Comparison of ENCODE assay signal across 1 cellular context in genomic region chr6:33744001-33744848, GRCh38.
TF ChIP-seq lines count a peak whose summit lies in the region.

No MANE protein-coding gene starts in this region.

TF ChIP-seq in HepG2, 621 proteins besides CTCF, POLR2A, EP300 and RAD21 (continued from another document and continues in another):
- TF ChIP-seq, protein P1, sequence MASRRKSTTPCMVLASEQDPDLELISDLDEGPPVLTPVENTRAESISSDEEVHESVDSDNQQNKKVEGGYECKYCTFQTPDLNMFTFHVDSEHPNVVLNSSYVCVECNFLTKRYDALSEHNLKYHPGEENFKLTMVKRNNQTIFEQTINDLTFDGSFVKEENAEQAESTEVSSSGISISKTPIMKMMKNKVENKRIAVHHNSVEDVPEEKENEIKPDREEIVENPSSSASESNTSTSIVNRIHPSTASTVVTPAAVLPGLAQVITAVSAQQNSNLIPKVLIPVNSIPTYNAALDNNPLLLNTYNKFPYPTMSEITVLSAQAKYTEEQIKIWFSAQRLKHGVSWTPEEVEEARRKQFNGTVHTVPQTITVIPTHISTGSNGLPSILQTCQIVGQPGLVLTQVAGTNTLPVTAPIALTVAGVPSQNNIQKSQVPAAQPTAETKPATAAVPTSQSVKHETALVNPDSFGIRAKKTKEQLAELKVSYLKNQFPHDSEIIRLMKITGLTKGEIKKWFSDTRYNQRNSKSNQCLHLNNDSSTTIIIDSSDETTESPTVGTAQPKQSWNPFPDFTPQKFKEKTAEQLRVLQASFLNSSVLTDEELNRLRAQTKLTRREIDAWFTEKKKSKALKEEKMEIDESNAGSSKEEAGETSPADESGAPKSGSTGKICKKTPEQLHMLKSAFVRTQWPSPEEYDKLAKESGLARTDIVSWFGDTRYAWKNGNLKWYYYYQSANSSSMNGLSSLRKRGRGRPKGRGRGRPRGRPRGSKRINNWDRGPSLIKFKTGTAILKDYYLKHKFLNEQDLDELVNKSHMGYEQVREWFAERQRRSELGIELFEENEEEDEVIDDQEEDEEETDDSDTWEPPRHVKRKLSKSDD (CRISPR knock-in tag; IDR thresholded peaks at IDR 0.05; ENCODE audit: low read depth) = no peak; the same call in 1 of the 2 replicates
- no peak for TF ChIP-seq CENPT (CRISPR knock-in tag; IDR thresholded peaks at IDR 0.05; ENCODE audit: low read depth)
- no peak for TF ChIP-seq ZNF609 (CRISPR knock-in tag; IDR thresholded peaks at IDR 0.05; ENCODE audit: borderline replicate concordance)
- no peak for TF ChIP-seq LCORL (IDR thresholded peaks at IDR 0.05)
- no peak for TF ChIP-seq LCORL (CRISPR knock-in tag; IDR thresholded peaks at IDR 0.05)
- TF ChIP-seq, protein P2, sequence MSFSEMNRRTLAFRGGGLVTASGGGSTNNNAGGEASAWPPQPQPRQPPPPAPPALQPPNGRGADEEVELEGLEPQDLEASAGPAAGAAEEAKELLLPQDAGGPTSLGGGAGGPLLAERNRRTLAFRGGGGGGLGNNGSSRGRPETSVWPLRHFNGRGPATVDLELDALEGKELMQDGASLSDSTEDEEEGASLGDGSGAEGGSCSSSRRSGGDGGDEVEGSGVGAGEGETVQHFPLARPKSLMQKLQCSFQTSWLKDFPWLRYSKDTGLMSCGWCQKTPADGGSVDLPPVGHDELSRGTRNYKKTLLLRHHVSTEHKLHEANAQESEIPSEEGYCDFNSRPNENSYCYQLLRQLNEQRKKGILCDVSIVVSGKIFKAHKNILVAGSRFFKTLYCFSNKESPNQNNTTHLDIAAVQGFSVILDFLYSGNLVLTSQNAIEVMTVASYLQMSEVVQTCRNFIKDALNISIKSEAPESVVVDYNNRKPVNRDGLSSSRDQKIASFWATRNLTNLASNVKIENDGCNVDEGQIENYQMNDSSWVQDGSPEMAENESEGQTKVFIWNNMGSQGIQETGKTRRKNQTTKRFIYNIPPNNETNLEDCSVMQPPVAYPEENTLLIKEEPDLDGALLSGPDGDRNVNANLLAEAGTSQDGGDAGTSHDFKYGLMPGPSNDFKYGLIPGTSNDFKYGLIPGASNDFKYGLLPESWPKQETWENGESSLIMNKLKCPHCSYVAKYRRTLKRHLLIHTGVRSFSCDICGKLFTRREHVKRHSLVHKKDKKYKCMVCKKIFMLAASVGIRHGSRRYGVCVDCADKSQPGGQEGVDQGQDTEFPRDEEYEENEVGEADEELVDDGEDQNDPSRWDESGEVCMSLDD (CRISPR knock-in tag; IDR thresholded peaks at IDR 0.05; ENCODE audit: borderline replicate concordance) = no peak
- TF ChIP-seq FIP1L1 (IDR thresholded peaks at IDR 0.05; ENCODE audit: borderline replicate concordance, insufficient read depth, low read depth, low read length) = no peak
- TF ChIP-seq SP1 (IDR thresholded peaks at IDR 0.05) = no peak
- no peak for TF ChIP-seq SP1 (CRISPR knock-in tag; IDR thresholded peaks at IDR 0.05)
- no peak for TF ChIP-seq ZNF431 (CRISPR knock-in tag; IDR thresholded peaks at IDR 0.05; ENCODE audit: borderline replicate concordance, low read depth)
- no peak for TF ChIP-seq ZNF44 (CRISPR knock-in tag; IDR thresholded peaks at IDR 0.05)
- peak; percentile 63; the same call in 1 of the 2 replicates for TF ChIP-seq KDM3A (CRISPR knock-in tag; IDR thresholded peaks at IDR 0.05; ENCODE audit: low read depth)
- TF ChIP-seq ZNF253 (CRISPR knock-in tag; IDR thresholded peaks at IDR 0.05; ENCODE audit: borderline replicate concordance) = peak; percentile 31; the same call in 1 of the 2 replicates
- TF ChIP-seq ARID2 (CRISPR knock-in tag; IDR thresholded peaks at IDR 0.05; ENCODE audit: borderline replicate concordance) = no peak
- TF ChIP-seq PHF21A (CRISPR knock-in tag; IDR thresholded peaks at IDR 0.05) = peak; percentile 50
- no peak for TF ChIP-seq ZNF382 (CRISPR knock-in tag; IDR thresholded peaks at IDR 0.05; ENCODE audit: borderline replicate concordance)
- TF ChIP-seq ZNF367 (CRISPR knock-in tag; IDR thresholded peaks at IDR 0.05; ENCODE audit: borderline replicate concordance) = no peak
- no peak for TF ChIP-seq NFYC (CRISPR knock-in tag; IDR thresholded peaks at IDR 0.05)
- TF ChIP-seq ZNF773 (CRISPR knock-in tag; IDR thresholded peaks at IDR 0.05; ENCODE audit: borderline replicate concordance) = no peak
- no peak for TF ChIP-seq ZBTB7A (CRISPR knock-in tag; IDR thresholded peaks at IDR 0.05)
- TF ChIP-seq SRSF1 (optimal IDR thresholded peaks at IDR 0.05; ENCODE audit: low read depth, low read length) = no peak
- TF ChIP-seq BRCA1 (CRISPR knock-in tag; IDR thresholded peaks at IDR 0.05) = no peak
- no peak for TF ChIP-seq SYNCRIP (IDR thresholded peaks at IDR 0.05; ENCODE audit: insufficient read depth, low read depth, low read length)
- TF ChIP-seq ZNF780A (CRISPR knock-in tag; IDR thresholded peaks at IDR 0.05) = no peak
- peak; percentile 44; the same call in 1 of the 2 replicates for TF ChIP-seq ZNF331 (CRISPR knock-in tag; IDR thresholded peaks at IDR 0.05)
- peak; percentile 36; the same call in 1 of the 2 replicates for TF ChIP-seq SMAD1 (CRISPR knock-in tag; IDR thresholded peaks at IDR 0.05; ENCODE audit: borderline replicate concordance, low read depth)
- 0 out of 2 replicates have a peak, but pooled peaks have one; percentile 42 for TF ChIP-seq FOXO1 (CRISPR knock-in tag; IDR thresholded peaks at IDR 0.05)
- 0 out of 2 replicates have a peak, but pooled peaks have one; percentile 66 for TF ChIP-seq ZNF33B (CRISPR knock-in tag; IDR thresholded peaks at IDR 0.05)
- TF ChIP-seq ISL2 (CRISPR knock-in tag; IDR thresholded peaks at IDR 0.05) = no peak
- TF ChIP-seq, protein P3, sequence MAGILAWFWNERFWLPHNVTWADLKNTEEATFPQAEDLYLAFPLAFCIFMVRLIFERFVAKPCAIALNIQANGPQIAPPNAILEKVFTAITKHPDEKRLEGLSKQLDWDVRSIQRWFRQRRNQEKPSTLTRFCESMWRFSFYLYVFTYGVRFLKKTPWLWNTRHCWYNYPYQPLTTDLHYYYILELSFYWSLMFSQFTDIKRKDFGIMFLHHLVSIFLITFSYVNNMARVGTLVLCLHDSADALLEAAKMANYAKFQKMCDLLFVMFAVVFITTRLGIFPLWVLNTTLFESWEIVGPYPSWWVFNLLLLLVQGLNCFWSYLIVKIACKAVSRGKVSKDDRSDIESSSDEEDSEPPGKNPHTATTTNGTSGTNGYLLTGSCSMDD (CRISPR knock-in tag; IDR thresholded peaks at IDR 0.05) = no peak
- TF ChIP-seq ZNF614 (CRISPR knock-in tag; IDR thresholded peaks at IDR 0.05; ENCODE audit: borderline replicate concordance) = peak; percentile 76; the same call in 1 of the 2 replicates
- TF ChIP-seq TAF15 (IDR thresholded peaks at IDR 0.05; ENCODE audit: low read depth, low read length, poor library complexity, severe bottlenecking) = no peak
- TF ChIP-seq MAF1 (CRISPR knock-in tag; IDR thresholded peaks at IDR 0.05; ENCODE audit: borderline replicate concordance) = no peak
- TF ChIP-seq SIX1 (CRISPR knock-in tag; IDR thresholded peaks at IDR 0.05; ENCODE audit: borderline replicate concordance) = 0 out of 2 replicates have a peak, but pooled peaks have one; percentile 33
- TF ChIP-seq KDM4B (CRISPR knock-in tag; IDR thresholded peaks at IDR 0.05) = no peak; the same call in 1 of the 2 replicates
- no peak for TF ChIP-seq ZFP62 (CRISPR knock-in tag; IDR thresholded peaks at IDR 0.05)
- TF ChIP-seq RERE (CRISPR knock-in tag; IDR thresholded peaks at IDR 0.05; ENCODE audit: low read depth) = 0 out of 2 replicates have a peak, but pooled peaks have one; percentile 31
- no peak for TF ChIP-seq SMARCE1 (IDR thresholded peaks at IDR 0.05; ENCODE audit: borderline replicate concordance)
- TF ChIP-seq, protein P4, sequence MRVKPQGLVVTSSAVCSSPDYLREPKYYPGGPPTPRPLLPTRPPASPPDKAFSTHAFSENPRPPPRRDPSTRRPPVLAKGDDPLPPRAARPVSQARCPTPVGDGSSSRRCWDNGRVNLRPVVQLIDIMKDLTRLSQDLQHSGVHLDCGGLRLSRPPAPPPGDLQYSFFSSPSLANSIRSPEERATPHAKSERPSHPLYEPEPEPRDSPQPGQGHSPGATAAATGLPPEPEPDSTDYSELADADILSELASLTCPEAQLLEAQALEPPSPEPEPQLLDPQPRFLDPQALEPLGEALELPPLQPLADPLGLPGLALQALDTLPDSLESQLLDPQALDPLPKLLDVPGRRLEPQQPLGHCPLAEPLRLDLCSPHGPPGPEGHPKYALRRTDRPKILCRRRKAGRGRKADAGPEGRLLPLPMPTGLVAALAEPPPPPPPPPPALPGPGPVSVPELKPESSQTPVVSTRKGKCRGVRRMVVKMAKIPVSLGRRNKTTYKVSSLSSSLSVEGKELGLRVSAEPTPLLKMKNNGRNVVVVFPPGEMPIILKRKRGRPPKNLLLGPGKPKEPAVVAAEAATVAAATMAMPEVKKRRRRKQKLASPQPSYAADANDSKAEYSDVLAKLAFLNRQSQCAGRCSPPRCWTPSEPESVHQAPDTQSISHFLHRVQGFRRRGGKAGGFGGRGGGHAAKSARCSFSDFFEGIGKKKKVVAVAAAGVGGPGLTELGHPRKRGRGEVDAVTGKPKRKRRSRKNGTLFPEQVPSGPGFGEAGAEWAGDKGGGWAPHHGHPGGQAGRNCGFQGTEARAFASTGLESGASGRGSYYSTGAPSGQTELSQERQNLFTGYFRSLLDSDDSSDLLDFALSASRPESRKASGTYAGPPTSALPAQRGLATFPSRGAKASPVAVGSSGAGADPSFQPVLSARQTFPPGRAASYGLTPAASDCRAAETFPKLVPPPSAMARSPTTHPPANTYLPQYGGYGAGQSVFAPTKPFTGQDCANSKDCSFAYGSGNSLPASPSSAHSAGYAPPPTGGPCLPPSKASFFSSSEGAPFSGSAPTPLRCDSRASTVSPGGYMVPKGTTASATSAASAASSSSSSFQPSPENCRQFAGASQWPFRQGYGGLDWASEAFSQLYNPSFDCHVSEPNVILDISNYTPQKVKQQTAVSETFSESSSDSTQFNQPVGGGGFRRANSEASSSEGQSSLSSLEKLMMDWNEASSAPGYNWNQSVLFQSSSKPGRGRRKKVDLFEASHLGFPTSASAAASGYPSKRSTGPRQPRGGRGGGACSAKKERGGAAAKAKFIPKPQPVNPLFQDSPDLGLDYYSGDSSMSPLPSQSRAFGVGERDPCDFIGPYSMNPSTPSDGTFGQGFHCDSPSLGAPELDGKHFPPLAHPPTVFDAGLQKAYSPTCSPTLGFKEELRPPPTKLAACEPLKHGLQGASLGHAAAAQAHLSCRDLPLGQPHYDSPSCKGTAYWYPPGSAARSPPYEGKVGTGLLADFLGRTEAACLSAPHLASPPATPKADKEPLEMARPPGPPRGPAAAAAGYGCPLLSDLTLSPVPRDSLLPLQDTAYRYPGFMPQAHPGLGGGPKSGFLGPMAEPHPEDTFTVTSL (CRISPR knock-in tag; IDR thresholded peaks at IDR 0.05; ENCODE audit: borderline replicate concordance) = no peak
- no peak for TF ChIP-seq MEIS1 (CRISPR knock-in tag; IDR thresholded peaks at IDR 0.05; ENCODE audit: borderline replicate concordance)
